ENCODE assay signal across 1 cellular context in the genomic region with DNA sequence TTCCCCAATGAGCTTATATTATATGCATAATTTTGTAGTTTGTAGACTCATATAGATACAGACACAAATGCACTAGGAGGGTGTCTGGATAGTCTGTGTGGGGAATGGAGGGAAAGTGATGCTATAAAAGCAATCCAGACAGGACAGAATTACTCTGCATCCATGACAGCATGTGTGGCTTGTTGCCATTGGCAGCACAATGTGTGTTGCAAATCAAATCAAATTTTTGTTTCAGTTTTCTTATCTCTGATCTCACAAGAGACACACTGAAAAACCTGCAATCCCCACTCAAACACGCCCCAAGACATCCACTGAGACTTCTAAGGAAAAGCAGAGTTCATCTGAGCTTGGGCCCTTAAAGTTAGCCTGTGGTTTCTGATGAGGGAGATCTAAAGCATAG.
A peak's percentile ranks its signal among the peaks of the same experiment; 100 is the strongest.
TF ChIP-seq lines count a peak whose summit lies in the region.

No MANE protein-coding gene starts in this region.

TF ChIP-seq in SK-N-SH, 30 proteins besides CTCF, POLR2A, EP300 and RAD21 (continued from another document):
- TF ChIP-seq ZBTB33 (IDR thresholded peaks at IDR 0.05; ENCODE audit: borderline replicate concordance, low read depth) (no peak), FOXJ3 (CRISPR knock-in tag; IDR thresholded peaks at IDR 0.05) (peak; percentile 23; the same call in 1 of the 2 replicates), MXI1 (IDR thresholded peaks at IDR 0.05; ENCODE audit: low read depth, low read length) (peak; percentile 38; the same call in 1 of the 2 replicates)
- TF ChIP-seq, protein P1, sequence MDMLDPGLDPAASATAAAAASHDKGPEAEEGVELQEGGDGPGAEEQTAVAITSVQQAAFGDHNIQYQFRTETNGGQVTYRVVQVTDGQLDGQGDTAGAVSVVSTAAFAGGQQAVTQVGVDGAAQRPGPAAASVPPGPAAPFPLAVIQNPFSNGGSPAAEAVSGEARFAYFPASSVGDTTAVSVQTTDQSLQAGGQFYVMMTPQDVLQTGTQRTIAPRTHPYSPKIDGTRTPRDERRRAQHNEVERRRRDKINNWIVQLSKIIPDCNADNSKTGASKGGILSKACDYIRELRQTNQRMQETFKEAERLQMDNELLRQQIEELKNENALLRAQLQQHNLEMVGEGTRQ (IDR thresholded peaks at IDR 0.05; ENCODE audit: borderline replicate concordance, low read depth, low read length) = no peak
